Comparison of ENCODE assay signal across 27 cellular contexts in the genomic region with DNA sequence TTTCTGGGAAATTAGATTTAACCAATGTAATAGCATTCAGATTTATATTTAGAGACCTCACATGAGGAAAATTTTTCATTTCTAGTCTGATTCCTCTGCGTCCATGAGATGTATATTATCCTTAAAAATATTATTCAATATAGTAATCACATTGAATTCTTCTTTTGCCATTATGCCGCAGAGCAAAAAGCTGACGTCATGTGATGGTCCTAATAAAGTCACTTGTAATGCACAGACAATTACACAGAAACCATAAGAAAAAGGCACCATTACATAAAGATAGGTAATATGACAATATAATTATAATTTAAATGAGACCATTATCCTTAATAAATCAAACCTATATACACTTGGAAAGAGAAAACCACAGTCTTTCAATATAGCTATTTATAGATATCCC.
"Had no signal": no experiment of that assay in that cellular context is flagged by ENCODE, and none has a peak within 500 bp of the region (broad histone marks: within the 10 kb centered on the region; RNA-seq: fewer than 3 reads in every experiment).

No MANE protein-coding gene starts in this region.

- H3K9me3 ChIP-seq: stomach, suprapubic skin, testis, thoracic aorta, thyroid gland, tibial artery, tibial nerve, transverse colon, upper lobe of left lung, upper lobe of right lung, uterus, vagina had no signal

- H3K36me3 ChIP-seq: stomach, suprapubic skin, thoracic aorta, thyroid gland, tibial artery, tibial nerve, transverse colon, upper lobe of left lung, upper lobe of right lung, uterus, vagina had no signal

- H3K4me1 ChIP-seq: stomach, suprapubic skin, testis, thyroid gland, tibial nerve, transverse colon, upper lobe of left lung, upper lobe of right lung, uterus, vagina had no signal

- FAIRE-seq: urothelium cell line had no signal

- ATAC-seq: stimulated activated effector memory CD8-positive, alpha-beta T cell treated with anti-CD3 and anti-CD28 coated beads, Interleukin-12 subunit alpha, Interleukin-12 subunit beta, amount 100 ng/mL, for 72 hours; stimulated activated memory B cell treated with anti-CD40 and anti-IgM and Interleukin-4, amounts not matched to agents 10 μg/mL and 1 μg/mL and 100 μg/mL, for 72 hours; stimulated activated naive B cell treated with anti-CD40 and anti-IgM and Interleukin-4, amounts not matched to agents 10 μg/mL and 1 μg/mL and 100 μg/mL, for 72 hours; stimulated activated naive CD8-positive, alpha-beta T cell treated with anti-CD3 and anti-CD28 coated beads, Interleukin-15, amount 100 ng/mL, for 72 hours; stimulated activated naive CD8-positive, alpha-beta T cell treated with anti-CD3 and anti-CD28 coated beads, Interleukin-15, Interleukin-2, amounts not matched to agents 100 U/mL and 50 U/mL, for 24 hours; upper lobe of right lung had no signal

- H3K27me3 ChIP-seq: stomach, suprapubic skin, testis, thyroid gland, tibial artery, tibial nerve, transverse colon, upper lobe of left lung, upper lobe of right lung, uterus, vagina had no signal

- H3K4me3 ChIP-seq: stomach, suprapubic skin, testis, thoracic aorta, thyroid gland, tibial artery, tibial nerve, transverse colon, upper lobe of left lung, upper lobe of right lung, uterus, vagina had no signal

- H3K27ac ChIP-seq: stomach, suprapubic skin, testis, thoracic aorta, thyroid gland, tibial artery, tibial nerve, transverse colon, upper lobe of left lung, upper lobe of right lung, uterus, vagina had no signal

- DNase-seq: stimulated activated CD4-positive, alpha-beta T cell treated with anti-CD3 and anti-CD28 coated beads, Interleukin-2, amount 100 ng/mL, for 48 hours; stimulated activated CD4-positive, alpha-beta T cell treated with anti-CD3 and anti-CD28 coated beads, Interleukin-4, amount 100 ng/mL, for 1 hour; stimulated activated CD4-positive, alpha-beta T cell treated with anti-CD3 and anti-CD28 coated beads, Interleukin-4, amount 100 ng/mL, for 24 hours; stimulated activated CD4-positive, alpha-beta T cell treated with anti-CD3 and anti-CD28 coated beads, Interleukin-4, amount 100 ng/mL, for 4 hours; stimulated activated CD8-positive, alpha-beta memory T cell treated with anti-CD3 and anti-CD28 coated beads, Interleukin-4, amount 100 ng/mL, for 48 hours; stimulated activated naive B cell treated with anti-CD40 and anti-IgM and Interleukin-4, amounts not matched to agents 10 μg/mL and 1 μg/mL and 100 μg/mL, for 72 hours; stimulated activated naive CD4-positive, alpha-beta T cell; stimulated activated naive CD4-positive, alpha-beta T cell treated with Interleukin-2 at 50 U/mL for 16 hours; stimulated activated naive CD8-positive, alpha-beta T cell treated with anti-CD3 and anti-CD28 coated beads, Interleukin-15, amount 100 ng/mL, for 72 hours; stimulated activated naive CD8-positive, alpha-beta T cell treated with anti-CD3 and anti-CD28 coated beads, Interleukin-15, Interleukin-2, amounts not matched to agents 100 U/mL and 50 U/mL, for 24 hours; stomach; substantia nigra; testis; thyroid gland; tibial artery; transverse colon; trophoblast cell; upper lobe of left lung; upper lobe of right lung; uterus had no signal
